8 cellular contexts compared by ENCODE assay signal in genomic region chr22:46769191-46769675, GRCh38. TPM values are rescaled to one million over a fixed set of nuclear protein-coding genes. Genes with fewer than 3 reads are reported as not detected.
DNase-seq lines count a peak whose midpoint lies in the region; TF ChIP-seq lines count a peak whose summit lies in the region.

No MANE protein-coding gene starts in this region.

- no peak overlapping the region for H4K91ac ChIP-seq in mesenchymal stem cell (ENCODE audit: low read length)

- no peaks in the 10 kb centered on the region for H3K36me3 ChIP-seq in CD4-positive, alpha-beta memory T cell (ENCODE audit: insufficient read depth, low read length)
- peaks cover 6 to 21% of the 10 kb centered on the region in 2 experiments for H3K36me3 ChIP-seq in mesenchymal stem cell (ENCODE audit: control insufficient read depth in 1 of 2, insufficient read depth in 2 of 2, low read depth in 1 of 2, low read length in 2 of 2)
- H3K36me3 ChIP-seq in GM23248 (ENCODE audit: low read depth) = no peaks in the 10 kb centered on the region

- H3K18ac ChIP-seq in mesenchymal stem cell (ENCODE audit: low read depth in 1 of 2, low read length in 2 of 2) = no peak overlapping the region

- CTCF ChIA-PET in CD4-positive, alpha-beta memory T cell (lab: Charles Lee; ENCODE audit: partially characterized antibody) = interaction anchor here (1.0 to 2.0 kb wide), 5 partner anchors 10 to 34 kb away, joined by 3 to 7 read pairs (median 5); no protein-coding TSS in a partner anchor

- intact Hi-C loops in CD4-positive, alpha-beta memory T cell (cut with micrococcal nuclease) = no loop called here

- H4K8ac ChIP-seq in mesenchymal stem cell (ENCODE audit: low read length) = no peak overlapping the region

- peaks cover 20% of the 10 kb centered on the region for H3K79me1 ChIP-seq in mesenchymal stem cell (replicated peaks; ENCODE audit: low read length, poor library complexity, severe bottlenecking)

- no peak overlapping the region for H3K27ac ChIP-seq in CD4-positive, alpha-beta memory T cell (ENCODE audit: low read depth, low read length)
- H3K27ac ChIP-seq in mesenchymal stem cell (ENCODE audit: low read length, poor library complexity, severe bottlenecking) (no peak overlapping the region), GM23248 (no peak overlapping the region)

- H3K27me3 ChIP-seq in CD4-positive, alpha-beta memory T cell (ENCODE audit: insufficient read depth, low read length) = no peaks in the 10 kb centered on the region
- H3K27me3 ChIP-seq in mesenchymal stem cell (ENCODE audit: control insufficient read depth in 1 of 2, insufficient read depth in 1 of 2, low read length in 2 of 2) = no peaks in the 10 kb centered on the region
- no peaks in the 10 kb centered on the region for H3K27me3 ChIP-seq in GM23248 (replicated peaks; ENCODE audit: insufficient read depth)

- peaks cover 92% of the 10 kb centered on the region for H3K79me2 ChIP-seq in GM23248 (ENCODE audit: insufficient read depth)

- H3K4me1 Mint-ChIP-seq in CD4-positive, alpha-beta memory T cell = peaks cover 43 to 81% (median 65%) of the 10 kb centered on the region in 4 donors
- H3K4me1 Mint-ChIP-seq in activated naive CD8-positive, alpha-beta T cell (ENCODE audit: low read depth) = peaks cover 68% of the 10 kb centered on the region

- H2BK12ac ChIP-seq in mesenchymal stem cell (ENCODE audit: low read length in 2 of 2) = no peak overlapping the region

- H3K9ac ChIP-seq in mesenchymal stem cell (ENCODE audit: low read length) (no peak overlapping the region), GM23248 (no peak overlapping the region)

- H2BK5ac ChIP-seq in mesenchymal stem cell (ENCODE audit: low read depth, low read length, poor library complexity, severe bottlenecking) = no peak overlapping the region

- no peaks in the 10 kb centered on the region for H3K9me3 ChIP-seq in CD4-positive, alpha-beta memory T cell (ENCODE audit: control insufficient read depth in 1 of 2, low read length in 2 of 2)
- H3K9me3 ChIP-seq in mesenchymal stem cell (ENCODE audit: control insufficient read depth, low read length) = no peaks in the 10 kb centered on the region
- H3K9me3 ChIP-seq in GM23248 (ENCODE audit: low read depth) = no peaks in the 10 kb centered on the region

- peaks cover 66% of the 10 kb centered on the region for H3K4me1 ChIP-seq in CD4-positive, alpha-beta memory T cell (ENCODE audit: insufficient read depth, low read length)
- H3K4me1 ChIP-seq in mesenchymal stem cell (ENCODE audit: control insufficient read depth, insufficient read depth, low read depth, low read length) = peaks cover 30% of the 10 kb centered on the region
- H3K4me1 ChIP-seq in GM23248 (ENCODE audit: insufficient read depth) = peaks cover 12% of the 10 kb centered on the region

- no peaks in the 10 kb centered on the region for H4K20me1 ChIP-seq in GM23248 (ENCODE audit: insufficient read depth)

- H3K4me3 Mint-ChIP-seq in CD4-positive, alpha-beta memory T cell = peak overlapping the region in 3 of 8 donors; percentile 4 to 48 (median 32)
- peak overlapping the region; percentile 20 for H3K4me3 Mint-ChIP-seq in activated naive CD8-positive, alpha-beta T cell

- peak; percentile 22; the same call in 1 of the 2 replicates for TF ChIP-seq EP300 in Ishikawa (IDR thresholded peaks at IDR 0.05; ENCODE audit: borderline replicate concordance)

- DNase-seq in CD4-positive, alpha-beta memory T cell = no peak
- DNase-seq in mesenchymal stem cell = no peak
- no peak for DNase-seq in GM23248
- no peak for DNase-seq in GM19238 (ENCODE audit: insufficient read length, low spot score)
- no peak for DNase-seq in NCI-H82 treated with DMSO at 0.1 percent for 48 hours (lab: John Stamatoyannopoulos, UW; ENCODE audit: unreplicated experiment)
- no peak for DNase-seq in KBM-7

- H2BK15ac ChIP-seq in mesenchymal stem cell (ENCODE audit: low read depth, poor library complexity, severe bottlenecking) = no peak overlapping the region

- H3K23ac ChIP-seq in mesenchymal stem cell (ENCODE audit: low read length in 2 of 2) = no peak overlapping the region

- in situ Hi-C loops in GM23248 (cut with MboI) (no loop called here), KBM-7 (cut with MboI; ENCODE audit: low pct_unique_long_range_greater_than_20kb, low sequenced_read_pairs) (no loop called here)

- H2AFZ ChIP-seq in mesenchymal stem cell (ENCODE audit: low read depth, low read length) = no peak overlapping the region
- H2AFZ ChIP-seq in GM23248 = no peak overlapping the region

- H3K9me3 Mint-ChIP-seq in CD4-positive, alpha-beta memory T cell = no peaks in the 10 kb centered on the region
- H3K9me3 Mint-ChIP-seq in activated naive CD8-positive, alpha-beta T cell (ENCODE audit: low read depth) = no peaks in the 10 kb centered on the region

- no peak overlapping the region for H3K4me2 ChIP-seq in mesenchymal stem cell (ENCODE audit: low read length, poor library complexity, severe bottlenecking)
- no peak overlapping the region for H3K4me2 ChIP-seq in GM23248 (ENCODE audit: unreplicated experiment)

- H3K9me2 ChIP-seq in GM23248 (ENCODE audit: insufficient read depth) = no peaks in the 10 kb centered on the region

- WGBS in mesenchymal stem cell = 95% methylated on average over 17 of the region's 17 CpGs
- WGBS in GM23248 (ENCODE audit: low coverage in 1 of 2, low lambda C conversion rate in 2 of 2, missing lambda C conversion rate in 2 of 2), 2 experiments = 81 to 87% methylated on average over 17 of the region's 17 CpGs

- H3K27me3 Mint-ChIP-seq in CD4-positive, alpha-beta memory T cell = no peaks in the 10 kb centered on the region
- no peaks in the 10 kb centered on the region for H3K27me3 Mint-ChIP-seq in activated naive CD8-positive, alpha-beta T cell

- POLR2A ChIA-PET in CD4-positive, alpha-beta memory T cell (lab: Charles Lee; ENCODE audit: partially characterized antibody) = interaction anchor here (0.9 to 1.1 kb wide), 3 partner anchors 11 to 34 kb away, joined by 3 to 4 read pairs (median 3); no protein-coding TSS in a partner anchor

- peaks cover 9 to 30% of the 10 kb centered on the region in 2 donors for H3K36me3 Mint-ChIP-seq in CD4-positive, alpha-beta memory T cell
- no peaks in the 10 kb centered on the region for H3K36me3 Mint-ChIP-seq in activated naive CD8-positive, alpha-beta T cell

- H2AK5ac ChIP-seq in mesenchymal stem cell (ENCODE audit: low read length, severe bottlenecking) = peak overlapping the region; percentile 63

- H3K4ac ChIP-seq in mesenchymal stem cell (ENCODE audit: low read depth in 1 of 2, low read length in 2 of 2) = no peak overlapping the region

- peaks cover 13% of the 10 kb centered on the region; the same call in 1 of the 2 replicates for H3F3A ChIP-seq in GM23248 (ENCODE audit: insufficient read depth)

- no peak overlapping the region for H2BK120ac ChIP-seq in mesenchymal stem cell (ENCODE audit: low read depth, low read length)

- TF ChIP-seq RAD21 in Ishikawa (IDR thresholded peaks at IDR 0.05; ENCODE audit: low read depth) = no peak

- peak overlapping the region in 6 of 7 donors; percentile 33 to 89 (median 82) for H3K27ac Mint-ChIP-seq in CD4-positive, alpha-beta memory T cell
- H3K27ac Mint-ChIP-seq in activated naive CD8-positive, alpha-beta T cell = peak overlapping the region; percentile 93

- no peak overlapping the region for H3K14ac ChIP-seq in mesenchymal stem cell (ENCODE audit: low read length in 2 of 2)

- no peak overlapping the region for H3K4me3 ChIP-seq in CD4-positive, alpha-beta memory T cell (ENCODE audit: low read length in 2 of 2)
- H3K4me3 ChIP-seq in mesenchymal stem cell (ENCODE audit: insufficient read depth in 1 of 2, low read depth in 1 of 2, low read length in 2 of 2) = no peak overlapping the region
- H3K4me3 ChIP-seq in GM23248 = no peak overlapping the region

TF ChIP-seq in Ishikawa, 13 proteins besides CTCF, POLR2A, EP300 and RAD21 (continues in another document):
- TF ChIP-seq USF1 (IDR thresholded peaks at IDR 0.05) = 0 out of 2 replicates have a peak, but pooled peaks have one; percentile 32
- peak; percentile 70 for TF ChIP-seq TCF12 (IDR thresholded peaks at IDR 0.05; ENCODE audit: low read depth)
- no peak for TF ChIP-seq CREB1 (IDR thresholded peaks at IDR 0.05; ENCODE audit: low read depth)
- no peak for TF ChIP-seq ZBTB7A (IDR thresholded peaks at IDR 0.05; ENCODE audit: low read depth)

RNA-seq across cellular contexts. Expression of gene TBC1D22A, which starts 6.8 kb away (rescaled TPM):
- 10 to 100 TPM; 49.0 to 49.2 TPM for total RNA-seq in CD4-positive, alpha-beta memory T cell
- polyA plus RNA-seq in CD4-positive, alpha-beta memory T cell = 10 to 100 TPM; 20.6 to 24.4 TPM
- 16.5 TPM for polyA plus RNA-seq in mesenchymal stem cell (2013, experiment 1 of 2)
- polyA plus RNA-seq in mesenchymal stem cell (2013, experiment 2 of 2) = 17.1 TPM
- 12.3 and 13.3 TPM in 2 replicates for total RNA-seq in GM23248 (2014; rRNA removed; shearing (Covaris generic))
- 16.9 and 17.9 TPM in 2 replicates for polyA plus RNA-seq in GM23248 (2016; fragmentation: Nextera tagmentation; extraction: Ambion mirVana)

RNA-seq across cellular contexts. Expression of gene CERK, which starts 31.2 kb away (rescaled TPM):
- total RNA-seq in CD4-positive, alpha-beta memory T cell = 100 to 1,000 TPM; 161 to 164 TPM
- 100 to 1,000 TPM in 1 of 2 donors, 10 to 100 TPM in 1; 91.2 to 111 TPM for polyA plus RNA-seq in CD4-positive, alpha-beta memory T cell
- 29.4 TPM for polyA plus RNA-seq in mesenchymal stem cell (2013, experiment 1 of 2)
- 29.3 TPM for polyA plus RNA-seq in mesenchymal stem cell (2013, experiment 2 of 2)
- 45.1 and 45.4 TPM in 2 replicates for total RNA-seq in GM23248 (2014; rRNA removed; shearing (Covaris generic))
- polyA plus RNA-seq in GM23248 (2016; fragmentation: Nextera tagmentation; extraction: Ambion mirVana) = 24.3 and 25.3 TPM in 2 replicates
